In the genomic region with DNA sequence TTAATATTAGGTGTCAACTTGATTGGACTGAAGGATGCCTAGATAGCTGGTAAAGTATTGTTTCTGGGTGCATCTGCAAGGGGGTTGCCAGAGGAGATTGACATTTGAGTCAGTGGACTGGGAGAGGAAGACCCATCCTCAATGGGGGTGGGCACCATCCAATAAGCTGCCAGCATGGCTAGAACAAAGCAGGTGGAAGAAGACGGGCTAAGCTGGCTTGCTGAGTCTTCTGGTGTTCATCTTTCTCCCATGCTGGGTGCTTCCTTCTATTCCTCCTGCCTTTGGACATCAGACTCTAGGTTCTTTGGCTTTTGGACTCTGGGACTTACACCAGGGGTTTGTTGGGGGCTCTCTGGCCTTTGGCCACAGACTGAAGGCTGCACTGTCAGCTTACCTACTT, we compare ENCODE assay signal across 27 cellular contexts.
DNase-seq lines count a peak whose midpoint lies in the region; ATAC-seq, FAIRE-seq and TF ChIP-seq lines count a peak whose summit lies in the region.
"Had no signal": no experiment of that assay in that cellular context is flagged by ENCODE, and none has a peak within 500 bp of the region (broad histone marks: within the 10 kb centered on the region; RNA-seq: fewer than 3 reads in every experiment).

No MANE protein-coding gene starts in this region.

- CTCF ChIA-PET in HepG2 (lab: Yijun Ruan, JAX; ENCODE audit: low intra/inter-chr PET ratio, low total read pairs): no interaction called here

- H3K4me1 Mint-ChIP-seq in activated T-helper 17 cell treated with anti-CD3 and anti-CD28 coated beads, Interleukin-2, amount 50 U/mL, for 72 hours: peaks cover 29% of the 10 kb centered on the region
- peaks cover 21% of the 10 kb centered on the region for H3K4me1 Mint-ChIP-seq in stimulated activated effector memory CD8-positive, alpha-beta T cell treated with anti-CD3 and anti-CD28 coated beads, Interleukin-12 subunit alpha, Interleukin-12 subunit beta, amount 100 ng/mL, for 72 hours
- H3K4me1 Mint-ChIP-seq: neural crest cell had no signal

- H3K36me3 Mint-ChIP-seq in activated T-helper 17 cell treated with anti-CD3 and anti-CD28 coated beads, Interleukin-2, amount 50 U/mL, for 72 hours (ENCODE audit: low read depth): peaks cover 44% of the 10 kb centered on the region
- H3K36me3 Mint-ChIP-seq in stimulated activated effector memory CD8-positive, alpha-beta T cell treated with anti-CD3 and anti-CD28 coated beads, Interleukin-12 subunit alpha, Interleukin-12 subunit beta, amount 100 ng/mL, for 72 hours: peaks cover 46% of the 10 kb centered on the region

- H3K36me3 ChIP-seq in HepG2 (replicated peaks in 1 of 2; ENCODE audit: control insufficient read depth in 1 of 2, insufficient read depth in 2 of 2, low read length in 2 of 2) (no peaks in the 10 kb centered on the region), right lobe of liver (no peaks in the 10 kb centered on the region)
- H3K36me3 ChIP-seq: ascending aorta, ovary, Peyer's patch, thoracic aorta had no signal

- POLR2A ChIA-PET in HepG2 (lab: Yijun Ruan, JAX): no interaction called here

- FAIRE-seq in HepG2 (lab: Jason Lieb, UNC) (no peak), GM12891 (lab: Jason Lieb, UNC) (peak; percentile 26)

- no peak for ATAC-seq in HepG2
- no peak for ATAC-seq in right lobe of liver
- no peak for ATAC-seq in activated T-helper 17 cell treated with anti-CD3 and anti-CD28 coated beads, Interleukin-2, amount 50 U/mL, for 72 hours (replicated peaks)
- no peak for ATAC-seq in stimulated activated effector memory CD8-positive, alpha-beta T cell treated with anti-CD3 and anti-CD28 coated beads, Interleukin-12 subunit alpha, Interleukin-12 subunit beta, amount 100 ng/mL, for 72 hours
- no peak for ATAC-seq in GM18511 (IDR thresholded peaks at IDR 0.05; ENCODE audit: unreplicated experiment)
- no peak for ATAC-seq in GM19463 (IDR thresholded peaks at IDR 0.05; ENCODE audit: unreplicated experiment)
- ATAC-seq in Right ventricle myocardium inferior: no peak
- ATAC-seq: left colon; mucosa of descending colon; stimulated activated naive CD8-positive, alpha-beta T cell treated with anti-CD3 and anti-CD28 coated beads, Interleukin-15, Interleukin-2, amounts not matched to agents 100 U/mL and 50 U/mL, for 24 hours had no signal

- no peak for DNase-seq in HepG2 (ENCODE audit: low spot score)
- DNase-seq in right lobe of liver: no peak
- DNase-seq in GM12891 (ENCODE audit: insufficient read length, low spot score): no peak
- no peak for DNase-seq in stimulated activated effector memory CD8-positive, alpha-beta T cell treated with anti-CD3 and anti-CD28 coated beads, Interleukin-12 subunit alpha, Interleukin-12 subunit beta, amount 100 ng/mL, for 72 hours (ENCODE audit: low spot score in 2 of 2)
- no peak for DNase-seq in Right ventricle myocardium inferior (ENCODE audit: missing footprints)
- DNase-seq: activated CD4-positive, alpha-beta T cell treated with anti-CD3 and anti-CD28 coated beads, Interleukin-2, amount 50 U/mL, for 1 hour; activated naive CD8-positive, alpha-beta T cell treated with anti-CD3 and anti-CD28 coated beads, Interleukin-2, amount 10 ng/mL, durations not matched to agents 7 days and 5 days; DMS 273 treated with DMSO at 0.1 percent for 48 hours; effector CD4-positive, alpha-beta T cell; HFFc6; hippocampal formation; left colon; mammary epithelial cell; mucosa of descending colon; MV-4-11; NCI-H1436 treated with DMSO at 0.1 percent for 48 hours; NCI-H345; ovary; Peyer's patch; stimulated activated naive CD8-positive, alpha-beta T cell treated with anti-CD3 and anti-CD28 coated beads, Interleukin-15, Interleukin-2, amounts not matched to agents 100 U/mL and 50 U/mL, for 24 hours had no signal

- H4K20me1 ChIP-seq in HepG2 (ENCODE audit: insufficient read depth, low read length): no peaks in the 10 kb centered on the region

- no peak overlapping the region for H3K4me2 ChIP-seq in HepG2 (ENCODE audit: low read depth, low read length)

- H3K4me3 ChIP-seq in HepG2 (replicated peaks in 1 of 3; ENCODE audit: insufficient read depth in 1 of 3, low read depth in 2 of 3, low read length in 3 of 3) (no peak overlapping the region), right lobe of liver (no peak overlapping the region)
- H3K4me3 ChIP-seq: ascending aorta, mucosa of descending colon, ovary, Peyer's patch, thoracic aorta had no signal

- H3K4me1 ChIP-seq in HepG2 (ENCODE audit: insufficient read depth, low read length) (0 out of 2 replicates have a peak, but pooled peaks cover 6% of the 10 kb centered on the region), right lobe of liver (peaks cover 0 to 7% (median 4%) of the 10 kb centered on the region in 4 donors)
- H3K4me1 ChIP-seq: ascending aorta had no signal

- H3K4me3 Mint-ChIP-seq in activated T-helper 17 cell treated with anti-CD3 and anti-CD28 coated beads, Interleukin-2, amount 50 U/mL, for 72 hours: no peak overlapping the region
- no peak overlapping the region for H3K4me3 Mint-ChIP-seq in stimulated activated effector memory CD8-positive, alpha-beta T cell treated with anti-CD3 and anti-CD28 coated beads, Interleukin-12 subunit alpha, Interleukin-12 subunit beta, amount 100 ng/mL, for 72 hours
- H3K4me3 Mint-ChIP-seq: activated naive CD8-positive, alpha-beta T cell treated with anti-CD3 and anti-CD28 coated beads, Interleukin-2, amount 10 ng/mL, durations not matched to agents 7 days and 5 days; HFFc6; neural crest cell had no signal

- no peaks in the 10 kb centered on the region for H3K9me3 ChIP-seq in HepG2 (ENCODE audit: low read length)
- no peaks in the 10 kb centered on the region for H3K9me3 ChIP-seq in right lobe of liver
- H3K9me3 ChIP-seq: ascending aorta, mucosa of descending colon, ovary, Peyer's patch, thoracic aorta had no signal

- in situ Hi-C loops in HepG2 (cut with HindIII; ENCODE audit: extremely low pct_ligation_motif_present, low pct_unique_long_range_greater_than_20kb): no loop called here

- no peaks in the 10 kb centered on the region for H3K27me3 Mint-ChIP-seq in activated T-helper 17 cell treated with anti-CD3 and anti-CD28 coated beads, Interleukin-2, amount 50 U/mL, for 72 hours
- H3K27me3 Mint-ChIP-seq: activated naive CD8-positive, alpha-beta T cell treated with anti-CD3 and anti-CD28 coated beads, Interleukin-2, amount 10 ng/mL, durations not matched to agents 7 days and 5 days; IgD-negative memory B cell had no signal

- TF ChIP-seq POLR2A in HepG2 (IDR thresholded peaks at IDR 0.05; ENCODE audit: insufficient read depth in 1 of 2, low read depth in 2 of 2, low read length in 2 of 2) (no peak), right lobe of liver (IDR thresholded peaks at IDR 0.05) (no peak), GM12891 (IDR thresholded peaks at IDR 0.05; ENCODE audit: low read depth, low read length) (no peak)

- TF ChIP-seq EP300 in HepG2 (IDR thresholded peaks at IDR 0.05; ENCODE audit: low read depth in 2 of 2, low read length in 2 of 2): no peak
- TF ChIP-seq EP300 in HepG2 (CRISPR knock-in tag; IDR thresholded peaks at IDR 0.05; ENCODE audit: borderline replicate concordance): no peak

- no peak overlapping the region for H3K9ac ChIP-seq in HepG2 (ENCODE audit: insufficient read depth, low read depth, low read length)

- peak overlapping the region; percentile 65 for H3K27ac Mint-ChIP-seq in activated T-helper 17 cell treated with anti-CD3 and anti-CD28 coated beads, Interleukin-2, amount 50 U/mL, for 72 hours
- H3K27ac Mint-ChIP-seq in stimulated activated effector memory CD8-positive, alpha-beta T cell treated with anti-CD3 and anti-CD28 coated beads, Interleukin-12 subunit alpha, Interleukin-12 subunit beta, amount 100 ng/mL, for 72 hours: peak overlapping the region; percentile 39
- H3K27ac Mint-ChIP-seq: activated naive CD8-positive, alpha-beta T cell treated with anti-CD3 and anti-CD28 coated beads, Interleukin-2, amount 10 ng/mL, durations not matched to agents 7 days and 5 days; HFFc6; IgD-negative memory B cell had no signal

- H3K27me3 ChIP-seq in HepG2 (ENCODE audit: control insufficient read depth in 1 of 2, insufficient read depth in 2 of 2, low read length in 2 of 2) (no peaks in the 10 kb centered on the region), right lobe of liver (no peaks in the 10 kb centered on the region)
- H3K27me3 ChIP-seq: ascending aorta, ovary, Peyer's patch had no signal

- H3K9me3 Mint-ChIP-seq in activated T-helper 17 cell treated with anti-CD3 and anti-CD28 coated beads, Interleukin-2, amount 50 U/mL, for 72 hours: no peaks in the 10 kb centered on the region
- H3K9me3 Mint-ChIP-seq in stimulated activated effector memory CD8-positive, alpha-beta T cell treated with anti-CD3 and anti-CD28 coated beads, Interleukin-12 subunit alpha, Interleukin-12 subunit beta, amount 100 ng/mL, for 72 hours: no peaks in the 10 kb centered on the region
- H3K9me3 Mint-ChIP-seq: activated naive CD8-positive, alpha-beta T cell treated with anti-CD3 and anti-CD28 coated beads, Interleukin-2, amount 10 ng/mL, durations not matched to agents 7 days and 5 days; HFFc6; IgD-negative memory B cell had no signal

- intact Hi-C loops in HepG2 (cut with micrococcal nuclease; ENCODE audit: unreplicated experiment): no loop called here
- intact Hi-C loops in right lobe of liver (cut with DNase I): no loop called here
- intact Hi-C loops in Right ventricle myocardium inferior (cut with DNase I): no loop called here

- H3K79me2 ChIP-seq in HepG2 (ENCODE audit: insufficient read depth, low read length): no peaks in the 10 kb centered on the region

- no TSS peak for BruUV-seq in HepG2 (replicated peaks; lab: Mats Ljungman, UMichigan)

- TF ChIP-seq CTCF in HepG2 (CRISPR knock-in tag; IDR thresholded peaks at IDR 0.05) (no peak), right lobe of liver (IDR thresholded peaks at IDR 0.05) (no peak)

- no peak overlapping the region for H2AFZ ChIP-seq in HepG2 (ENCODE audit: low read length)

- no peak for TF ChIP-seq RAD21 in HepG2 (CRISPR knock-in tag; IDR thresholded peaks at IDR 0.05)

- H3K27ac ChIP-seq in HepG2 (ENCODE audit: extremely low read length, insufficient read depth, low read length): no peak overlapping the region
- H3K27ac ChIP-seq in right lobe of liver: no peak overlapping the region
- H3K27ac ChIP-seq: ascending aorta, ovary, Peyer's patch, thoracic aorta had no signal

- 100% methylated on average over 1 of the region's 1 CpG for WGBS in HepG2 (ENCODE audit: low lambda C conversion rate)
- no CpG with 5 or more reads among the region's 1 CpG for WGBS in right lobe of liver (ENCODE audit: insufficient coverage, low coverage, low lambda C conversion rate, missing lambda C conversion rate)

TF ChIP-seq in HepG2, 621 proteins besides CTCF, POLR2A, EP300 and RAD21 (continues in another document):
- TF ChIP-seq KAT7 (CRISPR knock-in tag; IDR thresholded peaks at IDR 0.05; ENCODE audit: borderline replicate concordance) (no peak), ZNF672 (CRISPR knock-in tag; IDR thresholded peaks at IDR 0.05) (no peak), ZNF816 (CRISPR knock-in tag; IDR thresholded peaks at IDR 0.05; ENCODE audit: borderline replicate concordance) (no peak), ZNF629 (CRISPR knock-in tag; conservative IDR thresholded peaks at IDR 0.05) (no peak)

TF ChIP-seq in GM12891, 5 proteins besides CTCF, POLR2A, EP300 and RAD21 (continues in another document):
- TF ChIP-seq POU2F2 (IDR thresholded peaks at IDR 0.05; ENCODE audit: low read depth, low read length): no peak
- no peak for TF ChIP-seq SPI1 (IDR thresholded peaks at IDR 0.05; ENCODE audit: low read depth, low read length)
- TF ChIP-seq PAX5 (IDR thresholded peaks at IDR 0.05; ENCODE audit: insufficient read depth, low read length, severe bottlenecking): no peak
